In genomic region chr12:104668274-104668718, GRCh38 we compare ENCODE assay signal across 11 cellular contexts.
DNase-seq lines count a peak whose midpoint lies in the region; ATAC-seq and TF ChIP-seq lines count a peak whose summit lies in the region.
"Had no signal": no experiment of that assay in that cellular context is flagged by ENCODE, and none has a peak within 500 bp of the region (broad histone marks: within the 10 kb centered on the region; RNA-seq: fewer than 3 reads in every experiment).

No MANE protein-coding gene starts in this region.

- ATAC-seq in CD4-positive, alpha-beta T cell (ENCODE audit: poor library complexity) = no peak
- ATAC-seq in GM18909 (IDR thresholded peaks at IDR 0.05; ENCODE audit: poor library complexity, unreplicated experiment) = no peak
- no peak for ATAC-seq in stimulated activated naive CD8-positive, alpha-beta T cell treated with anti-CD3 and anti-CD28 coated beads, Interleukin-15, Interleukin-2, amounts not matched to agents 100 U/mL and 50 U/mL, for 24 hours
- no peak for ATAC-seq in naive thymus-derived CD8-positive, alpha-beta T cell

- H3K9me3 Mint-ChIP-seq in CD4-positive, alpha-beta T cell = no peaks in the 10 kb centered on the region
- H3K9me3 Mint-ChIP-seq in neural crest cell = no peaks in the 10 kb centered on the region
- no peaks in the 10 kb centered on the region for H3K9me3 Mint-ChIP-seq in naive thymus-derived CD8-positive, alpha-beta T cell

- H3K4me1 Mint-ChIP-seq in CD4-positive, alpha-beta T cell (ENCODE audit: low read depth) = peaks cover 66% of the 10 kb centered on the region
- H3K4me1 Mint-ChIP-seq in neural crest cell = peaks cover 49% of the 10 kb centered on the region
- H3K4me1 Mint-ChIP-seq in naive thymus-derived CD8-positive, alpha-beta T cell = peaks cover 30 to 72% (median 40%) of the 10 kb centered on the region in 4 donors

- peak overlapping the region; percentile 6 for H3K27ac Mint-ChIP-seq in CD4-positive, alpha-beta T cell
- H3K27ac Mint-ChIP-seq in neural crest cell (ENCODE audit: unreplicated experiment) = peak overlapping the region; percentile 44
- no peak overlapping the region for H3K27ac Mint-ChIP-seq in naive thymus-derived CD8-positive, alpha-beta T cell

- no peak overlapping the region for H3K4me3 ChIP-seq in fibroblast of pulmonary artery (replicated peaks; ENCODE audit: low read depth, low read length)

- H3K36me3 Mint-ChIP-seq in CD4-positive, alpha-beta T cell (ENCODE audit: low read depth) = peaks cover 4% of the 10 kb centered on the region
- no peaks in the 10 kb centered on the region for H3K36me3 Mint-ChIP-seq in neural crest cell (ENCODE audit: low read depth)
- H3K36me3 Mint-ChIP-seq in naive thymus-derived CD8-positive, alpha-beta T cell = peaks cover 0 to 2% (median 0%) of the 10 kb centered on the region in 3 donors

- H3K27me3 Mint-ChIP-seq in CD4-positive, alpha-beta T cell = no peaks in the 10 kb centered on the region
- no peaks in the 10 kb centered on the region for H3K27me3 Mint-ChIP-seq in neural crest cell (ENCODE audit: low read depth)
- H3K27me3 Mint-ChIP-seq in naive thymus-derived CD8-positive, alpha-beta T cell = no peaks in the 10 kb centered on the region

- no peak overlapping the region for H3K4me3 Mint-ChIP-seq in CD4-positive, alpha-beta T cell
- no peak overlapping the region for H3K4me3 Mint-ChIP-seq in neural crest cell
- no peak overlapping the region for H3K4me3 Mint-ChIP-seq in naive thymus-derived CD8-positive, alpha-beta T cell

- POLR2A ChIA-PET in CD4-positive, alpha-beta T cell (lab: Charles Lee) = no interaction called here
- POLR2A ChIA-PET in naive thymus-derived CD8-positive, alpha-beta T cell (lab: Charles Lee) = no interaction called here

- intact Hi-C loops in CD4-positive, alpha-beta T cell (cut with DNase I, micrococcal nuclease) = loop anchor here in 1 of 2 experiments (5.0 kb wide), 1 partner anchor 211 kb away; the partner anchor contains the start of gene CHST11

- H3K9me3 ChIP-seq in CD4-positive, alpha-beta T cell (ENCODE audit: control insufficient read depth, low read length) = no peaks in the 10 kb centered on the region

- H3K27me3 ChIP-seq in CD4-positive, alpha-beta T cell (ENCODE audit: control insufficient read depth, insufficient read depth, low read length) = no peaks in the 10 kb centered on the region

- no peak overlapping the region for H3K27ac ChIP-seq in CD4-positive, alpha-beta T cell (ENCODE audit: low read depth, low read length)

- TF ChIP-seq CTCF in CD4-positive, alpha-beta T cell (IDR thresholded peaks at IDR 0.05) = no peak
- TF ChIP-seq CTCF in fibroblast of pulmonary artery (IDR thresholded peaks at IDR 0.05; ENCODE audit: low read length, missing control alignments) (no peak), neural crest cell (conservative IDR thresholded peaks at IDR 0.05) (no peak)

- no peak for DNase-seq in CD4-positive, alpha-beta T cell
- DNase-seq in RPMI7951 (ENCODE audit: low read depth) (peak; percentile 67), fibroblast of pulmonary artery (ENCODE audit: low read depth) (peak; percentile 78), neural crest cell (ENCODE audit: low read depth, low spot score) (no peak), HCEC 1CT (no peak)
- DNase-seq in stimulated activated naive CD8-positive, alpha-beta T cell treated with anti-CD3 and anti-CD28 coated beads, Interleukin-15, Interleukin-2, amounts not matched to agents 100 U/mL and 50 U/mL, for 24 hours = no peak
- DNase-seq in naive thymus-derived CD8-positive, alpha-beta T cell = no peak
- DNase-seq: activated naive CD4-positive, alpha-beta T cell treated with anti-CD3 and anti-CD28 coated beads, Interleukin-2, amount 50 U/mL, for 16 hours; NCI-H1436 treated with DMSO at 0.1 percent for 48 hours; T-helper 9 cell had no signal

- CTCF ChIA-PET in CD4-positive, alpha-beta T cell (lab: Charles Lee) = no interaction called here

Comparison
In these comparisons a context has a peak if more than half of its experiments do, and no peak if none do; other contexts are left out.
1. DNase-seq: peak in RPMI7951 (single experiment) and fibroblast of pulmonary artery (single experiment); none in CD4-positive, alpha-beta T cell (0 of 10), neural crest cell (single experiment), stimulated activated naive CD8-positive, alpha-beta T cell treated with anti-CD3 and anti-CD28 coated beads, Interleukin-15, Interleukin-2, amounts not matched to agents 100 U/mL and 50 U/mL, for 24 hours (single experiment), HCEC 1CT (single experiment) and naive thymus-derived CD8-positive, alpha-beta T cell (0 of 10).
2. H3K27ac Mint-ChIP-seq: peak in CD4-positive, alpha-beta T cell (single experiment) and neural crest cell (single experiment); none in naive thymus-derived CD8-positive, alpha-beta T cell (0 of 10).